Comparison of ENCODE assay signal across 9 cellular contexts in genomic region chr1:36204347-36204909, GRCh38. TPM values are rescaled to one million over a fixed set of nuclear protein-coding genes. Genes with fewer than 3 reads are reported as not detected.
DNase-seq lines count a peak whose midpoint lies in the region; ATAC-seq and TF ChIP-seq lines count a peak whose summit lies in the region.
"Had no signal": no experiment of that assay in that cellular context is flagged by ENCODE, and none has a peak within 500 bp of the region (broad histone marks: within the 10 kb centered on the region; RNA-seq: fewer than 3 reads in every experiment).

No MANE protein-coding gene starts in this region.

- no peak for TF ChIP-seq POLR2A in adrenal gland (IDR thresholded peaks at IDR 0.05)
- TF ChIP-seq POLR2A in spleen (IDR thresholded peaks at IDR 0.05) = no peak

- no peaks in the 10 kb centered on the region for H3K27me3 Mint-ChIP-seq in activated T-helper 1 cell treated with anti-CD3 and anti-CD28 coated beads, Interleukin-12 subunit alpha, Interleukin-12 subunit beta, Interleukin-2, Interleukin-4 antibody, amounts not matched to agents 30 ng/mL and 10 ng/mL and 1 ng/mL, durations not matched to agents 14 hours and 24 hours and 36 hours (ENCODE audit: insufficient read depth)

- 74 to 81% (median 75%) methylated on average over 4 to 6 of the region's 6 CpGs for WGBS in adrenal gland, 4 donors
- 69 to 86% (median 86%) methylated on average over 6 of the region's 6 CpGs for WGBS in spleen, 5 donors

- TF ChIP-seq CTCF in adrenal gland (IDR thresholded peaks at IDR 0.05) (no peak), left ventricle myocardium inferior (IDR thresholded peaks at IDR 0.05; ENCODE audit: borderline replicate concordance) (no peak), spleen (IDR thresholded peaks at IDR 0.05 in 8 of 11, conservative IDR thresholded peaks at IDR 0.05 in 3 of 11) (no peak), foreskin keratinocyte (conservative IDR thresholded peaks at IDR 0.05) (no peak)

- no peaks in the 10 kb centered on the region for H3K9me3 Mint-ChIP-seq in activated T-helper 1 cell treated with anti-CD3 and anti-CD28 coated beads, Interleukin-12 subunit alpha, Interleukin-12 subunit beta, Interleukin-2, Interleukin-4 antibody, amounts not matched to agents 30 ng/mL and 10 ng/mL and 1 ng/mL, durations not matched to agents 14 hours and 24 hours and 36 hours
- no peaks in the 10 kb centered on the region for H3K9me3 Mint-ChIP-seq in stimulated activated effector memory CD8-positive, alpha-beta T cell treated with anti-CD3 and anti-CD28 coated beads, Interleukin-12 subunit alpha, Interleukin-12 subunit beta, amount 100 ng/mL, for 72 hours

- no peaks in the 10 kb centered on the region for H3K36me3 Mint-ChIP-seq in activated T-helper 1 cell treated with anti-CD3 and anti-CD28 coated beads, Interleukin-12 subunit alpha, Interleukin-12 subunit beta, Interleukin-2, Interleukin-4 antibody, amounts not matched to agents 30 ng/mL and 10 ng/mL and 1 ng/mL, durations not matched to agents 14 hours and 24 hours and 36 hours (ENCODE audit: low read depth)
- H3K36me3 Mint-ChIP-seq in stimulated activated effector memory CD8-positive, alpha-beta T cell treated with anti-CD3 and anti-CD28 coated beads, Interleukin-12 subunit alpha, Interleukin-12 subunit beta, amount 100 ng/mL, for 72 hours = no peaks in the 10 kb centered on the region

- H3K4me1 Mint-ChIP-seq in activated T-helper 1 cell treated with anti-CD3 and anti-CD28 coated beads, Interleukin-12 subunit alpha, Interleukin-12 subunit beta, Interleukin-2, Interleukin-4 antibody, amounts not matched to agents 30 ng/mL and 10 ng/mL and 1 ng/mL, durations not matched to agents 14 hours and 24 hours and 36 hours (ENCODE audit: low read depth) = peaks cover 10% of the 10 kb centered on the region
- H3K4me1 Mint-ChIP-seq in stimulated activated effector memory CD8-positive, alpha-beta T cell treated with anti-CD3 and anti-CD28 coated beads, Interleukin-12 subunit alpha, Interleukin-12 subunit beta, amount 100 ng/mL, for 72 hours = no peaks in the 10 kb centered on the region

- H3K4me3 ChIP-seq in adrenal gland (peak overlapping the region in 1 of 4 donors; percentile 7), left ventricle myocardium inferior (peak overlapping the region; percentile 44), spleen (no peak overlapping the region)

- intact Hi-C loops in adrenal gland (cut with DNase I) (no loop called here), left ventricle myocardium inferior (cut with micrococcal nuclease) (no loop called here), spleen (cut with DNase I; ENCODE audit: low total_unique reads) (no loop called here)
- intact Hi-C loops in activated T-helper 1 cell treated with anti-CD3 and anti-CD28 coated beads, Interleukin-12 subunit alpha, Interleukin-12 subunit beta, Interleukin-2, Interleukin-4 antibody, amounts not matched to agents 30 ng/mL and 10 ng/mL and 1 ng/mL, durations not matched to agents 14 hours and 24 hours and 36 hours (cut with micrococcal nuclease) = no loop called here

- peak overlapping the region in 4 of 5 donors; percentile 77 to 89 (median 78) for H3K27ac ChIP-seq in adrenal gland
- peak overlapping the region; percentile 95 for H3K27ac ChIP-seq in left ventricle myocardium inferior (replicated peaks)
- H3K27ac ChIP-seq in spleen = peak overlapping the region in 5 of 8 donors; percentile 41 to 86 (median 74)
- H3K27ac ChIP-seq in foreskin keratinocyte = no peak overlapping the region

- H3K4me1 ChIP-seq in adrenal gland (replicated peaks in 1 of 2) = peaks cover 18 to 24% of the 10 kb centered on the region in 2 donors
- peaks cover 57% of the 10 kb centered on the region for H3K4me1 ChIP-seq in left ventricle myocardium inferior
- peaks cover 0 to 26% (median 13%) of the 10 kb centered on the region in 6 donors for H3K4me1 ChIP-seq in spleen
- H3K4me1 ChIP-seq in foreskin keratinocyte = no peaks in the 10 kb centered on the region

- ATAC-seq in foreskin keratinocyte = no peak
- no peak for ATAC-seq in stimulated activated effector memory CD8-positive, alpha-beta T cell treated with anti-CD3 and anti-CD28 coated beads, Interleukin-12 subunit alpha, Interleukin-12 subunit beta, amount 100 ng/mL, for 72 hours
- ATAC-seq: left colon had no signal

- no peaks in the 10 kb centered on the region for H3K9me3 ChIP-seq in adrenal gland (replicated peaks in 1 of 3)
- no peaks in the 10 kb centered on the region for H3K9me3 ChIP-seq in left ventricle myocardium inferior (replicated peaks)
- H3K9me3 ChIP-seq in spleen = no peaks in the 10 kb centered on the region

- DNase-seq in EH (ENCODE audit: low read depth) = peak; percentile 51
- peak; percentile 55 to 81 (median 71) for DNase-seq in adrenal gland
- peak; percentile 57 for DNase-seq in left ventricle myocardium inferior
- no peak for DNase-seq in spleen
- DNase-seq in activated T-helper 1 cell treated with anti-CD3 and anti-CD28 coated beads, Interleukin-12 subunit alpha, Interleukin-12 subunit beta, Interleukin-2, Interleukin-4 antibody, amounts not matched to agents 30 ng/mL and 10 ng/mL and 1 ng/mL, durations not matched to agents 14 hours and 24 hours and 36 hours (ENCODE audit: low spot score) = no peak
- no peak for DNase-seq in foreskin keratinocyte
- DNase-seq in stimulated activated effector memory CD8-positive, alpha-beta T cell treated with anti-CD3 and anti-CD28 coated beads, Interleukin-12 subunit alpha, Interleukin-12 subunit beta, amount 100 ng/mL, for 72 hours (ENCODE audit: low spot score in 2 of 2) = no peak
- no peak for DNase-seq in NCI-H748 (lab: John Stamatoyannopoulos, UW; ENCODE audit: unreplicated experiment)
- DNase-seq: left colon had no signal

- no peak overlapping the region for H3K4me3 Mint-ChIP-seq in activated T-helper 1 cell treated with anti-CD3 and anti-CD28 coated beads, Interleukin-12 subunit alpha, Interleukin-12 subunit beta, Interleukin-2, Interleukin-4 antibody, amounts not matched to agents 30 ng/mL and 10 ng/mL and 1 ng/mL, durations not matched to agents 14 hours and 24 hours and 36 hours
- no peak overlapping the region for H3K4me3 Mint-ChIP-seq in stimulated activated effector memory CD8-positive, alpha-beta T cell treated with anti-CD3 and anti-CD28 coated beads, Interleukin-12 subunit alpha, Interleukin-12 subunit beta, amount 100 ng/mL, for 72 hours

- H3K27me3 ChIP-seq in adrenal gland = no peaks in the 10 kb centered on the region
- no peaks in the 10 kb centered on the region for H3K27me3 ChIP-seq in left ventricle myocardium inferior (ENCODE audit: low read depth)
- no peaks in the 10 kb centered on the region for H3K27me3 ChIP-seq in spleen (replicated peaks in 1 of 7)
- no peaks in the 10 kb centered on the region for H3K27me3 ChIP-seq in foreskin keratinocyte

- no peak overlapping the region for H3K27ac Mint-ChIP-seq in activated T-helper 1 cell treated with anti-CD3 and anti-CD28 coated beads, Interleukin-12 subunit alpha, Interleukin-12 subunit beta, Interleukin-2, Interleukin-4 antibody, amounts not matched to agents 30 ng/mL and 10 ng/mL and 1 ng/mL, durations not matched to agents 14 hours and 24 hours and 36 hours
- H3K27ac Mint-ChIP-seq in stimulated activated effector memory CD8-positive, alpha-beta T cell treated with anti-CD3 and anti-CD28 coated beads, Interleukin-12 subunit alpha, Interleukin-12 subunit beta, amount 100 ng/mL, for 72 hours = no peak overlapping the region

- H3K36me3 ChIP-seq in adrenal gland (replicated peaks in 1 of 2) (no peaks in the 10 kb centered on the region), left ventricle myocardium inferior (no peaks in the 10 kb centered on the region), spleen (no peaks in the 10 kb centered on the region)

RNA-seq across cellular contexts. Expression of gene THRAP3, which starts 19.8 kb away (rescaled TPM):
- total RNA-seq in adrenal gland = 100 to 1,000 TPM in 2 of 8 donors, 10 to 100 TPM in 6; 75.1 to 120 (median 87.5) TPM
- polyA plus RNA-seq in adrenal gland = 100 to 1,000 TPM in 1 of 3 donors, 10 to 100 TPM in 2; 34.4 to 108 (median 39.6) TPM
- total RNA-seq in left ventricle myocardium inferior = 59.0 TPM
- 100 to 1,000 TPM in 1 of 7 donors, 10 to 100 TPM in 6; 72.8 to 109 (median 95.4) TPM for total RNA-seq in spleen
- polyA plus RNA-seq in spleen = 10 to 100 TPM; 21.2 to 33.0 (median 27.0) TPM
- 147 and 154 TPM in 2 replicates for total RNA-seq in activated T-helper 1 cell treated with anti-CD3 and anti-CD28 coated beads, Interleukin-12 subunit alpha, Interleukin-12 subunit beta, Interleukin-2, Interleukin-4 antibody, amounts not matched to agents 30 ng/mL and 10 ng/mL and 1 ng/mL, durations not matched to agents 14 hours and 24 hours and 36 hours
- 108 and 119 TPM in 2 replicates for total RNA-seq in foreskin keratinocyte
- polyA plus RNA-seq in foreskin keratinocyte = 27.9 and 32.6 TPM in 2 replicates

RNA-seq across cellular contexts. Expression of gene MAP7D1, which starts 48.5 kb away (rescaled TPM):
- 100 to 1,000 TPM in 1 of 8 donors, 10 to 100 TPM in 7; 60.2 to 121 (median 76.8) TPM for total RNA-seq in adrenal gland
- 10 to 100 TPM; 39.7 to 79.9 (median 47.2) TPM for polyA plus RNA-seq in adrenal gland
- total RNA-seq in left ventricle myocardium inferior = 363 TPM
- total RNA-seq in spleen = 100 to 1,000 TPM in 3 of 7 donors, 10 to 100 TPM in 4; 72.6 to 116 (median 96.9) TPM
- polyA plus RNA-seq in spleen = 10 to 100 TPM; 30.4 to 62.7 (median 38.0) TPM
- 167 and 169 TPM in 2 replicates for total RNA-seq in activated T-helper 1 cell treated with anti-CD3 and anti-CD28 coated beads, Interleukin-12 subunit alpha, Interleukin-12 subunit beta, Interleukin-2, Interleukin-4 antibody, amounts not matched to agents 30 ng/mL and 10 ng/mL and 1 ng/mL, durations not matched to agents 14 hours and 24 hours and 36 hours
- total RNA-seq in foreskin keratinocyte = 207 and 209 TPM in 2 replicates
- polyA plus RNA-seq in foreskin keratinocyte = 259 and 272 TPM in 2 replicates

RNA-seq across cellular contexts. Expression of gene TRAPPC3, which starts 55.1 kb away (rescaled TPM):
- 100 to 1,000 TPM in 6 of 8 donors, 10 to 100 TPM in 2; 74.6 to 182 (median 133) TPM for total RNA-seq in adrenal gland
- polyA plus RNA-seq in adrenal gland = 100 to 1,000 TPM in 1 of 3 donors, 10 to 100 TPM in 2; 54.0 to 106 (median 65.1) TPM
- 54.6 TPM for total RNA-seq in left ventricle myocardium inferior
- total RNA-seq in spleen = 10 to 100 TPM; 46.7 to 98.1 (median 56.4) TPM
- polyA plus RNA-seq in spleen = 10 to 100 TPM; 42.9 to 70.1 (median 60.2) TPM
- total RNA-seq in activated T-helper 1 cell treated with anti-CD3 and anti-CD28 coated beads, Interleukin-12 subunit alpha, Interleukin-12 subunit beta, Interleukin-2, Interleukin-4 antibody, amounts not matched to agents 30 ng/mL and 10 ng/mL and 1 ng/mL, durations not matched to agents 14 hours and 24 hours and 36 hours = 74.2 and 74.4 TPM in 2 replicates
- 115 and 121 TPM in 2 replicates for total RNA-seq in foreskin keratinocyte
- 142 and 153 TPM in 2 replicates for polyA plus RNA-seq in foreskin keratinocyte

Comparison
In these comparisons a context has a peak if more than half of its experiments do, and no peak if none do; other contexts are left out.
1. DNase-seq: peak in EH (single experiment), adrenal gland (7 of 7) and left ventricle myocardium inferior (single experiment); none in spleen (single experiment), activated T-helper 1 cell treated with anti-CD3 and anti-CD28 coated beads, Interleukin-12 subunit alpha, Interleukin-12 subunit beta, Interleukin-2, Interleukin-4 antibody, amounts not matched to agents 30 ng/mL and 10 ng/mL and 1 ng/mL, durations not matched to agents 14 hours and 24 hours and 36 hours (single experiment), foreskin keratinocyte (0 of 2), stimulated activated effector memory CD8-positive, alpha-beta T cell treated with anti-CD3 and anti-CD28 coated beads, Interleukin-12 subunit alpha, Interleukin-12 subunit beta, amount 100 ng/mL, for 72 hours (0 of 2) and NCI-H748 (single experiment).